1 cellular context compared by ENCODE assay signal in genomic region chr5:176994460-176995121, GRCh38.
TF ChIP-seq lines count a peak whose summit lies in the region.

No MANE protein-coding gene starts in this region.

TF ChIP-seq in GM23338, 12 proteins besides CTCF, POLR2A, EP300 and RAD21 (continued from another document):
- no peak for TF ChIP-seq ZNF462 (CRISPR knock-in tag; IDR thresholded peaks at IDR 0.05)
- no peak for TF ChIP-seq CREB1 (CRISPR knock-in tag; IDR thresholded peaks at IDR 0.05; ENCODE audit: low read depth)
- no peak for TF ChIP-seq EZH2 (IDR thresholded peaks at IDR 0.05; ENCODE audit: low read depth, unreplicated experiment)
